ENCODE assay signal across 9 cellular contexts in genomic region chr13:113951246-113951999, GRCh38. TPM values are rescaled to one million over a fixed set of nuclear protein-coding genes. Genes with fewer than 3 reads are reported as not detected.
DNase-seq lines count a peak whose midpoint lies in the region; ATAC-seq and TF ChIP-seq lines count a peak whose summit lies in the region.
"Had no signal": no experiment of that assay in that cellular context is flagged by ENCODE, and none has a peak within 500 bp of the region (broad histone marks: within the 10 kb centered on the region; RNA-seq: fewer than 3 reads in every experiment).

No MANE protein-coding gene starts in this region.

- peak overlapping the region in 2 of 3 donors; percentile 20 to 81 for H3K27ac Mint-ChIP-seq in CD4-positive, CD25-positive, alpha-beta regulatory T cell

- H3K27me3 ChIP-seq in CD4-positive, CD25-positive, alpha-beta regulatory T cell (ENCODE audit: control insufficient read depth, insufficient read depth, low read length), result no peaks in the 10 kb centered on the region
- H3K27me3 ChIP-seq in colonic mucosa, result no peaks in the 10 kb centered on the region
- H3K27me3 ChIP-seq in left lung, result no peaks in the 10 kb centered on the region

- peak; percentile 16 to 62 (median 34) for DNase-seq in CD4-positive, CD25-positive, alpha-beta regulatory T cell
- peak; percentile 56 to 63 for DNase-seq in Kasumi-1 (lab: John Stamatoyannopoulos, UW)
- DNase-seq in colonic mucosa, result peak; percentile 85
- DNase-seq in left lung, result peak; percentile 83 to 95
- peak; percentile 66 for DNase-seq in stimulated activated CD4-positive, alpha-beta T cell treated with anti-CD3 and anti-CD28 coated beads, Interleukin-4, amount 100 ng/mL, for 24 hours
- DNase-seq in A172 (ENCODE audit: low spot score), result no peak

- no peaks in the 10 kb centered on the region for H3K27me3 Mint-ChIP-seq in CD4-positive, CD25-positive, alpha-beta regulatory T cell

- no peak overlapping the region for H3K27ac ChIP-seq in CD4-positive, CD25-positive, alpha-beta regulatory T cell (ENCODE audit: insufficient read depth, low read length, poor library complexity, severe bottlenecking)
- H3K27ac ChIP-seq in VCaP (no peak overlapping the region), colonic mucosa (no peak overlapping the region), left lung (no peak overlapping the region)
- H3K27ac ChIP-seq: KMS-11 had no signal

- H3K9ac ChIP-seq in colonic mucosa (ENCODE audit: low read depth in 2 of 2, low read length in 2 of 2), result no peak overlapping the region
- H3K9ac ChIP-seq: KMS-11 had no signal

- H3K36me3 ChIP-seq in CD4-positive, CD25-positive, alpha-beta regulatory T cell (ENCODE audit: control insufficient read depth, insufficient read depth, low read length), result peaks cover 23% of the 10 kb centered on the region
- H3K36me3 ChIP-seq in colonic mucosa (no peaks in the 10 kb centered on the region), left lung (no peaks in the 10 kb centered on the region)

- H3K36me3 Mint-ChIP-seq in CD4-positive, CD25-positive, alpha-beta regulatory T cell, result peaks cover 8% of the 10 kb centered on the region

- H3K9me3 Mint-ChIP-seq in CD4-positive, CD25-positive, alpha-beta regulatory T cell, result peaks cover 0 to 6% (median 0%) of the 10 kb centered on the region in 7 donors

- intact Hi-C loops in colonic mucosa (cut with DNase I), result loop anchor here (1.0 kb wide), 1 partner anchor 275 kb away; no protein-coding TSS in a partner anchor
- intact Hi-C loops in left lung (cut with DNase I), result loop anchor here in 1 of 2 donors (5.0 kb wide), 1 partner anchor 276 kb away; no protein-coding TSS in a partner anchor

- H3K4me3 Mint-ChIP-seq in CD4-positive, CD25-positive, alpha-beta regulatory T cell, result peak overlapping the region in 1 of 4 donors; percentile 61

- no peak overlapping the region for H3K4me3 ChIP-seq in CD4-positive, CD25-positive, alpha-beta regulatory T cell (ENCODE audit: low read depth, low read length)
- H3K4me3 ChIP-seq in colonic mucosa (no peak overlapping the region), left lung (no peak overlapping the region)

- peaks cover 0 to 12% (median 2%) of the 10 kb centered on the region in 4 donors for H3K4me1 Mint-ChIP-seq in CD4-positive, CD25-positive, alpha-beta regulatory T cell

- ATAC-seq in CD4-positive, CD25-positive, alpha-beta regulatory T cell (ENCODE audit: low read depth in 2 of 2), result peak; percentile 22 to 37
- ATAC-seq in GM19455 (IDR thresholded peaks at IDR 0.05; ENCODE audit: unreplicated experiment), result peak; percentile 81
- peak; percentile 97 for ATAC-seq in left lung

- TF ChIP-seq CTCF in VCaP (conservative IDR thresholded peaks at IDR 0.05), result peak; percentile 71
- TF ChIP-seq CTCF in colonic mucosa (IDR thresholded peaks at IDR 0.05), result peak; percentile 63
- TF ChIP-seq CTCF in left lung (IDR thresholded peaks at IDR 0.05), result peak; percentile 65 to 84

- no peaks in the 10 kb centered on the region for H3K9me3 ChIP-seq in CD4-positive, CD25-positive, alpha-beta regulatory T cell (ENCODE audit: control insufficient read depth in 2 of 2, low read length in 2 of 2)
- no peaks in the 10 kb centered on the region for H3K9me3 ChIP-seq in colonic mucosa
- no peaks in the 10 kb centered on the region for H3K9me3 ChIP-seq in left lung

- no peaks in the 10 kb centered on the region for H3K4me1 ChIP-seq in CD4-positive, CD25-positive, alpha-beta regulatory T cell (ENCODE audit: control insufficient read depth, insufficient read depth, low read length, poor library complexity, severe bottlenecking)
- peaks cover 3% of the 10 kb centered on the region for H3K4me1 ChIP-seq in colonic mucosa
- H3K4me1 ChIP-seq in left lung, result peaks cover 0 to 8% of the 10 kb centered on the region in 2 donors

RNA-seq across cellular contexts. Expression of gene C13orf46, which starts 22.5 kb away (rescaled TPM):
- total RNA-seq in CD4-positive, CD25-positive, alpha-beta regulatory T cell, result 21.2 TPM
- polyA plus RNA-seq in CD4-positive, CD25-positive, alpha-beta regulatory T cell, result 1 to 10 TPM in 1 of 4 donors, under 1 TPM in 3; 0.16 to 1.6 (median 0.45) TPM
- total RNA-seq in colonic mucosa, result under 1 TPM; 0.24 to 0.44 TPM
- 1 to 10 TPM; 7.1 to 7.5 TPM for total RNA-seq in left lung
- 0.02 and 0.12 TPM in 2 replicates for total RNA-seq in A172 (2014; rRNA removed; shearing (Covaris generic))

Comparison
In these comparisons a context has a peak if more than half of its experiments do, and no peak if none do; other contexts are left out.
1. ATAC-seq: peak in every context shown above with its lines; median percentile 97 in left lung; 81 in GM19455; 30 in CD4-positive, CD25-positive, alpha-beta regulatory T cell.